ENCODE assay signal across 1 cellular context in the genomic region with DNA sequence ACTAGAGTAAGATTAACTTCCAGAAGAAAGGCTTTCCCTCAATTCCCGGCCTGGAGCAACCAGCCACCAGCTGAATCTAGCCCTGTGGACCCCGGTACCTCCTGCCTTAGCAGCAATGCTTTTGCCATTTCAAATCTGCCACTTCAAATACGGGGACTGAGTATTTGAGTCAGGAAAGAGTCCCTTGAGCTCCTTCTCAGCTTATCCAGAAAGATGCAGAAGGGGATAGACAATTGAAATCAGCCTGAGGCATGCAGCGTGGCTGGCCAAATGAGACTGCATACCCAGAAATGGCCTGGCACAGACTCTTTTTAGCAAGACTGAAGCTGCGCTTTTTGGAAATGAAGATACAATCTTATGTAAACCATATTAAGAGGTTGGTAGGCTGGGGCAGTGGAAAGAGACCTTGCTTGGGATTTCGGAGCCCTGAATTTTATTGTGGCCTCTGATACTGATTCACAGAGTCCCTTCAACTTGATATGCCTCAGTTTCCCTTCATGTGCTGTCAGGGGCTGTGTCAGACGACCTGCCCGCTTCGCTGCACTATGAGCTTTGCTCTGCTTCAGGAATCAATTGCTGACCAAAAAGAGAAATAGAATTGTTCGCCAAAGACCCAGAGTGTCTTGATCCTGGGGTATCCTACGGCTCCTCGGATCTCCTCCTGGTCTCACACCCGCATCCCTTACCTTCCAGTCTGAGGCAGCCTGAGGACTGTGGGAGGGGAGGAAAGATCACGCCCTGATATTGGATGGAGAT.
A peak's percentile ranks its signal among the peaks of the same experiment; 100 is the strongest.
TF ChIP-seq lines count a peak whose summit lies in the region.

No MANE protein-coding gene starts in this region.

TF ChIP-seq in HepG2, 621 proteins besides CTCF, POLR2A, EP300 and RAD21 (continues in another document):
- TF ChIP-seq SP2 (CRISPR knock-in tag; IDR thresholded peaks at IDR 0.05) (no peak), ZFP1 (CRISPR knock-in tag; IDR thresholded peaks at IDR 0.05) (no peak; the same call in 1 of the 2 replicates), TSC22D2 (CRISPR knock-in tag; IDR thresholded peaks at IDR 0.05; ENCODE audit: borderline replicate concordance) (no peak), SRSF4 (IDR thresholded peaks at IDR 0.05; ENCODE audit: low read depth, low read length, poor library complexity, severe bottlenecking) (no peak), RFXAP (CRISPR knock-in tag; IDR thresholded peaks at IDR 0.05; ENCODE audit: borderline replicate concordance) (no peak), ZBTB1 (CRISPR knock-in tag; IDR thresholded peaks at IDR 0.05; ENCODE audit: borderline replicate concordance) (no peak), HMGXB4 (CRISPR knock-in tag; IDR thresholded peaks at IDR 0.05; ENCODE audit: borderline replicate concordance in 1 of 2, low read depth in 1 of 2) (peak in 1 of 2 experiments; percentile 16; a peak in 1 of 4 replicates), IRF2 (CRISPR knock-in tag; IDR thresholded peaks at IDR 0.05) (peak; percentile 16; the same call in 1 of the 2 replicates), ZNF274 (CRISPR knock-in tag; IDR thresholded peaks at IDR 0.05) (no peak), ZNF510 (CRISPR knock-in tag; IDR thresholded peaks at IDR 0.05; ENCODE audit: low read depth) (0 out of 2 replicates have a peak, but pooled peaks have one; percentile 5), ZNF609 (CRISPR knock-in tag; IDR thresholded peaks at IDR 0.05; ENCODE audit: borderline replicate concordance) (no peak), IKZF5 (CRISPR knock-in tag; IDR thresholded peaks at IDR 0.05) (0 out of 2 replicates have a peak, but pooled peaks have one; percentile 47), ZNF724P (CRISPR knock-in tag; IDR thresholded peaks at IDR 0.05; ENCODE audit: borderline replicate concordance) (no peak), ZBTB3 (CRISPR knock-in tag; IDR thresholded peaks at IDR 0.05; ENCODE audit: borderline replicate concordance, low read depth) (no peak), ARID2 (CRISPR knock-in tag; IDR thresholded peaks at IDR 0.05; ENCODE audit: borderline replicate concordance) (peak; percentile 68; the same call in 1 of the 2 replicates), CREBL2 (CRISPR knock-in tag; IDR thresholded peaks at IDR 0.05; ENCODE audit: borderline replicate concordance) (no peak), U2AF1 (optimal IDR thresholded peaks at IDR 0.05; ENCODE audit: low read depth, low read length) (no peak), PRMT3 (CRISPR knock-in tag; IDR thresholded peaks at IDR 0.05; ENCODE audit: borderline replicate concordance, low read depth) (no peak), POLR2AphosphoS5 (IDR thresholded peaks at IDR 0.05; ENCODE audit: low read depth, low read length) (no peak), SIN3B (IDR thresholded peaks at IDR 0.05; ENCODE audit: low read length) (no peak), ZNF589 (CRISPR knock-in tag; conservative IDR thresholded peaks at IDR 0.05) (no peak), PAF1 (CRISPR knock-in tag; IDR thresholded peaks at IDR 0.05) (no peak), ZNF101 (CRISPR knock-in tag; IDR thresholded peaks at IDR 0.05; ENCODE audit: borderline replicate concordance, low read depth) (no peak), SNAI1 (CRISPR knock-in tag; IDR thresholded peaks at IDR 0.05; ENCODE audit: borderline replicate concordance) (0 out of 2 replicates have a peak, but pooled peaks have one; percentile 18), CBFB (CRISPR knock-in tag; IDR thresholded peaks at IDR 0.05) (0 out of 2 replicates have a peak, but pooled peaks have one; percentile 12), ZNF205 (CRISPR knock-in tag; IDR thresholded peaks at IDR 0.05) (no peak), CSRNP2 (CRISPR knock-in tag; conservative IDR thresholded peaks at IDR 0.05; ENCODE audit: low read depth) (no peak), HIVEP1 (CRISPR knock-in tag; IDR thresholded peaks at IDR 0.05) (no peak), ZNF670 (CRISPR knock-in tag; IDR thresholded peaks at IDR 0.05; ENCODE audit: borderline replicate concordance) (no peak), ZMAT3 (CRISPR knock-in tag; conservative IDR thresholded peaks at IDR 0.05) (no peak; the same call in 1 of the 2 replicates), KDM2A (CRISPR knock-in tag; IDR thresholded peaks at IDR 0.05; ENCODE audit: borderline replicate concordance, low read depth) (no peak), ZNF710 (CRISPR knock-in tag; IDR thresholded peaks at IDR 0.05; ENCODE audit: borderline replicate concordance) (no peak)
- TF ChIP-seq, protein P1, sequence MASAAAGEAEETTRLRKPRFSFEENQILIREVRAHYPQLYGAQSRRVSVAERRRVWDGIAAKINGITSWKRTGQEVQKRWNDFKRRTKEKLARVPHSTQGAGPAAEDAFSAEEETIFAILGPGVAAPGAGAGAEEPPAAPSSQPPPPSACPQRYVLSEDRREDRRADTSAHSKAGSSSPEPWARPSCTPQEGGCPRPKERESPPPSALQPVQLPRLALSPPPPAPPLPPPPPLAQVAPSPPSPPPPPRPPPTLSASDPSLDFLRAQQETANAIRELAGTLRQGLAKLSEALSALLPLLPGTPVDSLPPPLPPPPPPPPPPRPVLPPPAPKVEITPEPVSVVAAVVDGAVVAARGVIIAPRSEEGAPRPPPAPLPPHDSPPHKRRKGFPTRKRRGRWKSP (CRISPR knock-in tag; IDR thresholded peaks at IDR 0.05): no peak
- TF ChIP-seq, protein P2, sequence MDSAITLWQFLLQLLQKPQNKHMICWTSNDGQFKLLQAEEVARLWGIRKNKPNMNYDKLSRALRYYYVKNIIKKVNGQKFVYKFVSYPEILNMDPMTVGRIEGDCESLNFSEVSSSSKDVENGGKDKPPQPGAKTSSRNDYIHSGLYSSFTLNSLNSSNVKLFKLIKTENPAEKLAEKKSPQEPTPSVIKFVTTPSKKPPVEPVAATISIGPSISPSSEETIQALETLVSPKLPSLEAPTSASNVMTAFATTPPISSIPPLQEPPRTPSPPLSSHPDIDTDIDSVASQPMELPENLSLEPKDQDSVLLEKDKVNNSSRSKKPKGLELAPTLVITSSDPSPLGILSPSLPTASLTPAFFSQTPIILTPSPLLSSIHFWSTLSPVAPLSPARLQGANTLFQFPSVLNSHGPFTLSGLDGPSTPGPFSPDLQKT (CRISPR knock-in tag; IDR thresholded peaks at IDR 0.05; ENCODE audit: borderline replicate concordance): no peak
- TF ChIP-seq, protein P3, sequence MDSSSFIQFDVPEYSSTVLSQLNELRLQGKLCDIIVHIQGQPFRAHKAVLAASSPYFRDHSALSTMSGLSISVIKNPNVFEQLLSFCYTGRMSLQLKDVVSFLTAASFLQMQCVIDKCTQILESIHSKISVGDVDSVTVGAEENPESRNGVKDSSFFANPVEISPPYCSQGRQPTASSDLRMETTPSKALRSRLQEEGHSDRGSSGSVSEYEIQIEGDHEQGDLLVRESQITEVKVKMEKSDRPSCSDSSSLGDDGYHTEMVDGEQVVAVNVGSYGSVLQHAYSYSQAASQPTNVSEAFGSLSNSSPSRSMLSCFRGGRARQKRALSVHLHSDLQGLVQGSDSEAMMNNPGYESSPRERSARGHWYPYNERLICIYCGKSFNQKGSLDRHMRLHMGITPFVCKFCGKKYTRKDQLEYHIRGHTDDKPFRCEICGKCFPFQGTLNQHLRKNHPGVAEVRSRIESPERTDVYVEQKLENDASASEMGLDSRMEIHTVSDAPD (CRISPR knock-in tag; IDR thresholded peaks at IDR 0.05): no peak
- TF ChIP-seq, protein P4, sequence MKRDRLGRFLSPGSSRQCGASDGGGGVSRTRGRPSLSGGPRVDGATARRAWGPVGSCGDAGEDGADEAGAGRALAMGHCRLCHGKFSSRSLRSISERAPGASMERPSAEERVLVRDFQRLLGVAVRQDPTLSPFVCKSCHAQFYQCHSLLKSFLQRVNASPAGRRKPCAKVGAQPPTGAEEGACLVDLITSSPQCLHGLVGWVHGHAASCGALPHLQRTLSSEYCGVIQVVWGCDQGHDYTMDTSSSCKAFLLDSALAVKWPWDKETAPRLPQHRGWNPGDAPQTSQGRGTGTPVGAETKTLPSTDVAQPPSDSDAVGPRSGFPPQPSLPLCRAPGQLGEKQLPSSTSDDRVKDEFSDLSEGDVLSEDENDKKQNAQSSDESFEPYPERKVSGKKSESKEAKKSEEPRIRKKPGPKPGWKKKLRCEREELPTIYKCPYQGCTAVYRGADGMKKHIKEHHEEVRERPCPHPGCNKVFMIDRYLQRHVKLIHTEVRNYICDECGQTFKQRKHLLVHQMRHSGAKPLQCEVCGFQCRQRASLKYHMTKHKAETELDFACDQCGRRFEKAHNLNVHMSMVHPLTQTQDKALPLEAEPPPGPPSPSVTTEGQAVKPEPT (CRISPR knock-in tag; IDR thresholded peaks at IDR 0.05; ENCODE audit: low read depth): no peak
- TF ChIP-seq, protein P5, sequence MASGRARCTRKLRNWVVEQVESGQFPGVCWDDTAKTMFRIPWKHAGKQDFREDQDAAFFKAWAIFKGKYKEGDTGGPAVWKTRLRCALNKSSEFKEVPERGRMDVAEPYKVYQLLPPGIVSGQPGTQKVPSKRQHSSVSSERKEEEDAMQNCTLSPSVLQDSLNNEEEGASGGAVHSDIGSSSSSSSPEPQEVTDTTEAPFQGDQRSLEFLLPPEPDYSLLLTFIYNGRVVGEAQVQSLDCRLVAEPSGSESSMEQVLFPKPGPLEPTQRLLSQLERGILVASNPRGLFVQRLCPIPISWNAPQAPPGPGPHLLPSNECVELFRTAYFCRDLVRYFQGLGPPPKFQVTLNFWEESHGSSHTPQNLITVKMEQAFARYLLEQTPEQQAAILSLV (CRISPR knock-in tag; IDR thresholded peaks at IDR 0.05; ENCODE audit: borderline replicate concordance): no peak
